Comparison of ENCODE assay signal across 1 cellular context in genomic region chr20:34873583-34874093, GRCh38.
TF ChIP-seq lines count a peak whose summit lies in the region.

No MANE protein-coding gene starts in this region.

TF ChIP-seq in HepG2, 621 proteins besides CTCF, POLR2A, EP300 and RAD21 (continued from another document):
- TF ChIP-seq ZNF280B (CRISPR knock-in tag; IDR thresholded peaks at IDR 0.05; ENCODE audit: borderline replicate concordance) (no peak), ZNF607 (CRISPR knock-in tag; IDR thresholded peaks at IDR 0.05; ENCODE audit: borderline replicate concordance) (no peak), U2AF2 (IDR thresholded peaks at IDR 0.05; ENCODE audit: low read depth, low read length) (no peak), MTA3 (CRISPR knock-in tag; IDR thresholded peaks at IDR 0.05) (no peak), ZNF878 (CRISPR knock-in tag; IDR thresholded peaks at IDR 0.05) (peak; percentile 41; the same call in 1 of the 2 replicates), ZNF563 (CRISPR knock-in tag; IDR thresholded peaks at IDR 0.05) (no peak), ATF7-NPFF (CRISPR knock-in tag; IDR thresholded peaks at IDR 0.05; ENCODE audit: low read depth) (no peak), SRSF4 (IDR thresholded peaks at IDR 0.05; ENCODE audit: low read depth, low read length, poor library complexity, severe bottlenecking) (no peak), NCOR1 (IDR thresholded peaks at IDR 0.05; ENCODE audit: borderline replicate concordance, low read length) (no peak), BRF2 (CRISPR knock-in tag; IDR thresholded peaks at IDR 0.05) (no peak), ZNF407 (CRISPR knock-in tag; IDR thresholded peaks at IDR 0.05; ENCODE audit: not compliant biosample characterization) (no peak), KMT2B (CRISPR knock-in tag; IDR thresholded peaks at IDR 0.05) (0 out of 2 replicates have a peak, but pooled peaks have one; percentile 5), SMAD3 (CRISPR knock-in tag; IDR thresholded peaks at IDR 0.05) (no peak), ZNF136 (CRISPR knock-in tag; IDR thresholded peaks at IDR 0.05; ENCODE audit: low read depth) (no peak), TFDP1 (CRISPR knock-in tag; IDR thresholded peaks at IDR 0.05; ENCODE audit: borderline replicate concordance) (no peak), GABPA (IDR thresholded peaks at IDR 0.05; ENCODE audit: low read depth, low read length) (no peak), GABPA (CRISPR knock-in tag; IDR thresholded peaks at IDR 0.05; ENCODE audit: low read depth) (no peak), ZNF230 (CRISPR knock-in tag; IDR thresholded peaks at IDR 0.05) (no peak), IKZF4 (CRISPR knock-in tag; IDR thresholded peaks at IDR 0.05; ENCODE audit: borderline replicate concordance, low read depth, not compliant biosample characterization) (peak; percentile 12), ZMAT3 (CRISPR knock-in tag; conservative IDR thresholded peaks at IDR 0.05) (0 out of 2 replicates have a peak, but pooled peaks have one; percentile 13), BATF2 (CRISPR knock-in tag; IDR thresholded peaks at IDR 0.05) (no peak)
TF ChIP-seq in HepG2: peak in this region for 17.
